In the genomic region with DNA sequence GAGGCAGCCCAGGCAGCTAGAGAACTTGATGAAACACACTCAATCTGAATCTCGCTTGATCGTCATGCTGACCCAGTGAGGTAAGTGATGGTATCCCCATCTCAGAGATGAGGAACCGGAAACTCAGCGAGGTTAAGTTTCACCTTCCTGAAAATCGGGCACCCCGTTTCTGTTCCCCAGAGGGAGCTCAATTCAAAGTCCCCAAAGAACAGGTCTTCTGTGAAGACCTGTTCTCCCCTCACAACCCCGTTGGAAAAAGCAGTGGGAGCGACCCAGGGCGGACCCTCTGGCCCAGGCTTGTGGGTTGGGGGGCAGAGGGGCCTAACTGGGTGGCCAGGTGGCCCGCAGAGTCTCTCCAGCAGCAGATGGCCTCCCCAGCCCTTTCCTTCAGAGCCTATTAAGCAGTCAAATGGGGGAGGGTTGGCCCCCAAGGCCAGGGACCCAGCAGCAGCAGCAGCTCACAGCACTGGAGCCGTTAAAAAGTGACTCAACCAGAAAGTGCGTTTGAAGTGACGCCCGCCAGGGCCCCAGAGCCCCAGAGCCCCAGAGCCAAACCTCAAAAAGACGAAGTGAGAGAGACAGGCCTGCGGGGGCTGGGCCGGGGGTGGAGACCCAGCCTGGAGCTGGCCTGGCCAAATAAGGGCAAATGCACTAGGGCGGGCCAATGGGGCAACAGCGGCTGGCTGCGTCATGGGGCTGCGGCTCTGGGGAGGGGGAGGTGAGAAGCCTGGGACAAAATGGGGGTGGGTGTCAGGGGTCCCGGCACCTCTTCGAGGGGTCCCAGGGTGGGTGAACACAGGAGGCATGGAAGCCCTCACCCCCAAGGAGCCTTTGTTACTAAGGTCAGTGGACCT, we compare ENCODE assay signal across 1 cellular context.
TF ChIP-seq lines count a peak whose summit lies in the region.

No MANE protein-coding gene starts in this region.

TF ChIP-seq in K562, 482 proteins besides CTCF, POLR2A, EP300 and RAD21 (continued from another document and continues in another):
- TF ChIP-seq, protein P1, sequence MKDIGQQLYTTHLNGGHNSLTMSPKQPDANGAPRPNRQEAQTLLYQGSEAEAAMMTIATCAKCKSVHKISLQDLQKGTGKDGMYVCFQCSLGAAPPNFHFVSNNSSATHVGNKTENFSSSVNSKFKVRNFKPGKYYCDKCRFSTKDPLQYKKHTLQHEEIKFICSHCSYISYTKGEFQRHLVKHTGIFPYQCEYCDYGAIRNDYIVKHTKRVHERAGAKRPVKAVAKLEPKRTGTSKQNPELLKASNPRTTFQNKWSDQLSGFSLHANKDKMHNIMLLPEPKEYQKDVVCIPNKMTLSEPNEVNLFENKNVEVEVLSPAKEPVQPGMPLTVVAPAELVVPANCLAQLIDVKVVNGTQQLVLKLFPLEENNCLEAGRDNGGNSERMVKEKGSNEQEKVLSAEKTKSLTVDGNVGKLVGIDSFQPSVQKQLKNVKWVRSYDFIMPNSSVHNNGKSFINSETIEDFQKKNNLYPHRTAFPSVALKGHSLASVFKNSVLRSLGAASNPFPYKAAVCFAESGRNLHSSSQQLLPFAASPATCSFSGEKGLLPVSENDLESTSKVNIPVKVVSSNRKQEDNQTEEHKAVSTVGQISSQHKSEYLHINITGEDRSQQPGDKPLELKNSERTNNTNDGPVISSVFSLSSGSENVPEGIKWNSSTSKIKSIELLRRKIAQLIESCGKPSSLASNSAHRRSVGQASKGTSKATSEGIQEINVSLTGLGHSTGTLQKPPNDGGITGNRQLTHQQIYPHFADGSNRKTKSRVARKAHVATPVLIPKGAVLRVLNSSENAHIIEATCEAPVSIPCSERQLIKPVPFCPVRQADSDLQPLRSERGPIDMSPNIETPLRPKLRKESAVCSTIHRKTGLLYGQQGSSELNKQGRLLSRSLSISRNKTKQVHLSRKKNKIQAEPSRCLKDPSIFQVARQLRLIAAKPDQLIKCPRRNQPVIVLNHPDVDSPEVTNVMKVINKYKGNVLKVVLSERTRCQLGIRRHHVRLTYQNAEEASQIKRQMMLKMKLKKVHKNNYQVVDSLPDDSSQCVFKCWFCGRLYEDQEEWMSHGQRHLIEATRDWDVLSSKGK (CRISPR knock-in tag; IDR thresholded peaks at IDR 0.05): no peak; the same call in 1 of the 2 replicates
- TF ChIP-seq PHB (CRISPR knock-in tag; IDR thresholded peaks at IDR 0.05): 0 out of 2 replicates have a peak, but pooled peaks have one; percentile 55
- TF ChIP-seq CBFB (CRISPR knock-in tag; IDR thresholded peaks at IDR 0.05): 0 out of 2 replicates have a peak, but pooled peaks have one; percentile 34
- no peak; the same call in 1 of the 2 replicates for TF ChIP-seq XRCC5 (IDR thresholded peaks at IDR 0.05; ENCODE audit: low read depth, low read length)
- no peak for TF ChIP-seq ELF4 (CRISPR knock-in tag; IDR thresholded peaks at IDR 0.05)
- TF ChIP-seq U2AF2 (optimal IDR thresholded peaks at IDR 0.05; ENCODE audit: low read depth, low read length): no peak
- no peak for TF ChIP-seq SRSF3 (IDR thresholded peaks at IDR 0.05; ENCODE audit: insufficient read depth, low read length)
- 0 out of 2 replicates have a peak, but pooled peaks have one; percentile 27 for TF ChIP-seq DPF2 (IDR thresholded peaks at IDR 0.05)
- no peak for TF ChIP-seq FIP1L1 (IDR thresholded peaks at IDR 0.05; ENCODE audit: low read depth, low read length, poor library complexity, severe bottlenecking)
- peak; percentile 49; the same call in 1 of the 2 replicates for TF ChIP-seq PHF8 (IDR thresholded peaks at IDR 0.05; ENCODE audit: borderline replicate concordance, low read length)
- no peak for TF ChIP-seq PTTG1 (tag; IDR thresholded peaks at IDR 0.05; ENCODE audit: low read depth)
- TF ChIP-seq, protein P2, sequence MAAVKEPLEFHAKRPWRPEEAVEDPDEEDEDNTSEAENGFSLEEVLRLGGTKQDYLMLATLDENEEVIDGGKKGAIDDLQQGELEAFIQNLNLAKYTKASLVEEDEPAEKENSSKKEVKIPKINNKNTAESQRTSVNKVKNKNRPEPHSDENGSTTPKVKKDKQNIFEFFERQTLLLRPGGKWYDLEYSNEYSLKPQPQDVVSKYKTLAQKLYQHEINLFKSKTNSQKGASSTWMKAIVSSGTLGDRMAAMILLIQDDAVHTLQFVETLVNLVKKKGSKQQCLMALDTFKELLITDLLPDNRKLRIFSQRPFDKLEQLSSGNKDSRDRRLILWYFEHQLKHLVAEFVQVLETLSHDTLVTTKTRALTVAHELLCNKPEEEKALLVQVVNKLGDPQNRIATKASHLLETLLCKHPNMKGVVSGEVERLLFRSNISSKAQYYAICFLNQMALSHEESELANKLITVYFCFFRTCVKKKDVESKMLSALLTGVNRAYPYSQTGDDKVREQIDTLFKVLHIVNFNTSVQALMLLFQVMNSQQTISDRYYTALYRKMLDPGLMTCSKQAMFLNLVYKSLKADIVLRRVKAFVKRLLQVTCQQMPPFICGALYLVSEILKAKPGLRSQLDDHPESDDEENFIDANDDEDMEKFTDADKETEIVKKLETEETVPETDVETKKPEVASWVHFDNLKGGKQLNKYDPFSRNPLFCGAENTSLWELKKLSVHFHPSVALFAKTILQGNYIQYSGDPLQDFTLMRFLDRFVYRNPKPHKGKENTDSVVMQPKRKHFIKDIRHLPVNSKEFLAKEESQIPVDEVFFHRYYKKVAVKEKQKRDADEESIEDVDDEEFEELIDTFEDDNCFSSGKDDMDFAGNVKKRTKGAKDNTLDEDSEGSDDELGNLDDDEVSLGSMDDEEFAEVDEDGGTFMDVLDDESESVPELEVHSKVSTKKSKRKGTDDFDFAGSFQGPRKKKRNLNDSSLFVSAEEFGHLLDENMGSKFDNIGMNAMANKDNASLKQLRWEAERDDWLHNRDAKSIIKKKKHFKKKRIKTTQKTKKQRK (IDR thresholded peaks at IDR 0.05; ENCODE audit: borderline replicate concordance, low read depth, low read length): no peak
- TF ChIP-seq KLF13 (tag; IDR thresholded peaks at IDR 0.05; ENCODE audit: borderline replicate concordance, low read depth): no peak
- TF ChIP-seq ERF (CRISPR knock-in tag; IDR thresholded peaks at IDR 0.05): no peak
- TF ChIP-seq, protein P3, sequence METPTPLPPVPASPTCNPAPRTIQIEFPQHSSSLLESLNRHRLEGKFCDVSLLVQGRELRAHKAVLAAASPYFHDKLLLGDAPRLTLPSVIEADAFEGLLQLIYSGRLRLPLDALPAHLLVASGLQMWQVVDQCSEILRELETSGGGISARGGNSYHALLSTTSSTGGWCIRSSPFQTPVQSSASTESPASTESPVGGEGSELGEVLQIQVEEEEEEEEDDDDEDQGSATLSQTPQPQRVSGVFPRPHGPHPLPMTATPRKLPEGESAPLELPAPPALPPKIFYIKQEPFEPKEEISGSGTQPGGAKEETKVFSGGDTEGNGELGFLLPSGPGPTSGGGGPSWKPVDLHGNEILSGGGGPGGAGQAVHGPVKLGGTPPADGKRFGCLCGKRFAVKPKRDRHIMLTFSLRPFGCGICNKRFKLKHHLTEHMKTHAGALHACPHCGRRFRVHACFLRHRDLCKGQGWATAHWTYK (CRISPR knock-in tag; IDR thresholded peaks at IDR 0.05): no peak
- TF ChIP-seq ZBTB17 (CRISPR knock-in tag; IDR thresholded peaks at IDR 0.05): no peak
- no peak for TF ChIP-seq ZNF79 (CRISPR knock-in tag; IDR thresholded peaks at IDR 0.05; ENCODE audit: low read depth)
- TF ChIP-seq ZNF224 (CRISPR knock-in tag; IDR thresholded peaks at IDR 0.05): no peak
- TF ChIP-seq, protein P4, sequence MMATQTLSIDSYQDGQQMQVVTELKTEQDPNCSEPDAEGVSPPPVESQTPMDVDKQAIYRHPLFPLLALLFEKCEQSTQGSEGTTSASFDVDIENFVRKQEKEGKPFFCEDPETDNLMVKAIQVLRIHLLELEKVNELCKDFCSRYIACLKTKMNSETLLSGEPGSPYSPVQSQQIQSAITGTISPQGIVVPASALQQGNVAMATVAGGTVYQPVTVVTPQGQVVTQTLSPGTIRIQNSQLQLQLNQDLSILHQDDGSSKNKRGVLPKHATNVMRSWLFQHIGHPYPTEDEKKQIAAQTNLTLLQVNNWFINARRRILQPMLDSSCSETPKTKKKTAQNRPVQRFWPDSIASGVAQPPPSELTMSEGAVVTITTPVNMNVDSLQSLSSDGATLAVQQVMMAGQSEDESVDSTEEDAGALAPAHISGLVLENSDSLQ (IDR thresholded peaks at IDR 0.05): peak; percentile 83
- TF ChIP-seq GATAD2A (IDR thresholded peaks at IDR 0.05): peak; percentile 53; the same call in 1 of the 2 replicates
- TF ChIP-seq KDM4B (IDR thresholded peaks at IDR 0.05; ENCODE audit: borderline replicate concordance in 2 of 2, low read depth in 1 of 2): 0 out of 4 replicates have a peak, but pooled peaks of 1 of the 2 experiments have one; percentile 29
- TF ChIP-seq XRCC3 (IDR thresholded peaks at IDR 0.05): no peak
- TF ChIP-seq NBN (IDR thresholded peaks at IDR 0.05; ENCODE audit: low read depth): peak; percentile 50
- TF ChIP-seq PHTF2 (CRISPR knock-in tag; IDR thresholded peaks at IDR 0.05): no peak
- TF ChIP-seq, protein P5, sequence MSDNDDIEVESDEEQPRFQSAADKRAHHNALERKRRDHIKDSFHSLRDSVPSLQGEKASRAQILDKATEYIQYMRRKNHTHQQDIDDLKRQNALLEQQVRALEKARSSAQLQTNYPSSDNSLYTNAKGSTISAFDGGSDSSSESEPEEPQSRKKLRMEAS (CRISPR knock-in tag; IDR thresholded peaks at IDR 0.05): no peak
- TF ChIP-seq, protein P6, sequence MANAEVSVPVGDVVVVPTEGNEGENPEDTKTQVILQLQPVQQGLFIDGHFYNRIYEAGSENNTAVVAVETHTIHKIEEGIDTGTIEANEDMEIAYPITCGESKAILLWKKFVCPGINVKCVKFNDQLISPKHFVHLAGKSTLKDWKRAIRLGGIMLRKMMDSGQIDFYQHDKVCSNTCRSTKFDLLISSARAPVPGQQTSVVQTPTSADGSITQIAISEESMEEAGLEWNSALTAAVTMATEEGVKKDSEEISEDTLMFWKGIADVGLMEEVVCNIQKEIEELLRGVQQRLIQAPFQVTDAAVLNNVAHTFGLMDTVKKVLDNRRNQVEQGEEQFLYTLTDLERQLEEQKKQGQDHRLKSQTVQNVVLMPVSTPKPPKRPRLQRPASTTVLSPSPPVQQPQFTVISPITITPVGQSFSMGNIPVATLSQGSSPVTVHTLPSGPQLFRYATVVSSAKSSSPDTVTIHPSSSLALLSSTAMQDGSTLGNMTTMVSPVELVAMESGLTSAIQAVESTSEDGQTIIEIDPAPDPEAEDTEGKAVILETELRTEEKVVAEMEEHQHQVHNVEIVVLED (CRISPR knock-in tag; IDR thresholded peaks at IDR 0.05): no peak
- no peak for TF ChIP-seq BCL6 (CRISPR knock-in tag; IDR thresholded peaks at IDR 0.05)
- TF ChIP-seq, protein P7, sequence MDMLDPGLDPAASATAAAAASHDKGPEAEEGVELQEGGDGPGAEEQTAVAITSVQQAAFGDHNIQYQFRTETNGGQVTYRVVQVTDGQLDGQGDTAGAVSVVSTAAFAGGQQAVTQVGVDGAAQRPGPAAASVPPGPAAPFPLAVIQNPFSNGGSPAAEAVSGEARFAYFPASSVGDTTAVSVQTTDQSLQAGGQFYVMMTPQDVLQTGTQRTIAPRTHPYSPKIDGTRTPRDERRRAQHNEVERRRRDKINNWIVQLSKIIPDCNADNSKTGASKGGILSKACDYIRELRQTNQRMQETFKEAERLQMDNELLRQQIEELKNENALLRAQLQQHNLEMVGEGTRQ (CRISPR knock-in tag; IDR thresholded peaks at IDR 0.05): no peak
- TF ChIP-seq, protein P8, sequence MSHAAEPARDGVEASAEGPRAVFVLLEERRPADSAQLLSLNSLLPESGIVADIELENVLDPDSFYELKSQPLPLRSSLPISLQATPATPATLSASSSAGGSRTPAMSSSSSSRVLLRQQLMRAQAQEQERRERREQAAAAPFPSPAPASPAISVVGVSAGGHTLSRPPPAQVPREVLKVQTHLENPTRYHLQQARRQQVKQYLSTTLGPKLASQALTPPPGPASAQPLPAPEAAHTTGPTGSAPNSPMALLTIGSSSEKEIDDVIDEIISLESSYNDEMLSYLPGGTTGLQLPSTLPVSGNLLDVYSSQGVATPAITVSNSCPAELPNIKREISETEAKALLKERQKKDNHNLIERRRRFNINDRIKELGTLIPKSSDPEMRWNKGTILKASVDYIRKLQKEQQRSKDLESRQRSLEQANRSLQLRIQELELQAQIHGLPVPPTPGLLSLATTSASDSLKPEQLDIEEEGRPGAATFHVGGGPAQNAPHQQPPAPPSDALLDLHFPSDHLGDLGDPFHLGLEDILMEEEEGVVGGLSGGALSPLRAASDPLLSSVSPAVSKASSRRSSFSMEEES (CRISPR knock-in tag; IDR thresholded peaks at IDR 0.05): no peak
- TF ChIP-seq, protein P9, sequence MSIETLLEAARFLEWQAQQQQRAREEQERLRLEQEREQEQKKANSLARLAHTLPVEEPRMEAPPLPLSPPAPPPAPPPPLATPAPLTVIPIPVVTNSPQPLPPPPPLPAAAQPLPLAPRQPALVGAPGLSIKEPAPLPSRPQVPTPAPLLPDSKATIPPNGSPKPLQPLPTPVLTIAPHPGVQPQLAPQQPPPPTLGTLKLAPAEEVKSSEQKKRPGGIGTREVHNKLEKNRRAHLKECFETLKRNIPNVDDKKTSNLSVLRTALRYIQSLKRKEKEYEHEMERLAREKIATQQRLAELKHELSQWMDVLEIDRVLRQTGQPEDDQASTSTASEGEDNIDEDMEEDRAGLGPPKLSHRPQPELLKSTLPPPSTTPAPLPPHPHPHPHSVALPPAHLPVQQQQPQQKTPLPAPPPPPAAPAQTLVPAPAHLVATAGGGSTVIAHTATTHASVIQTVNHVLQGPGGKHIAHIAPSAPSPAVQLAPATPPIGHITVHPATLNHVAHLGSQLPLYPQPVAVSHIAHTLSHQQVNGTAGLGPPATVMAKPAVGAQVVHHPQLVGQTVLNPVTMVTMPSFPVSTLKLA (conservative IDR thresholded peaks at IDR 0.05): peak in 1 of 2 experiments; percentile 22; a peak in 1 of 4 replicates
- TF ChIP-seq, protein P10, sequence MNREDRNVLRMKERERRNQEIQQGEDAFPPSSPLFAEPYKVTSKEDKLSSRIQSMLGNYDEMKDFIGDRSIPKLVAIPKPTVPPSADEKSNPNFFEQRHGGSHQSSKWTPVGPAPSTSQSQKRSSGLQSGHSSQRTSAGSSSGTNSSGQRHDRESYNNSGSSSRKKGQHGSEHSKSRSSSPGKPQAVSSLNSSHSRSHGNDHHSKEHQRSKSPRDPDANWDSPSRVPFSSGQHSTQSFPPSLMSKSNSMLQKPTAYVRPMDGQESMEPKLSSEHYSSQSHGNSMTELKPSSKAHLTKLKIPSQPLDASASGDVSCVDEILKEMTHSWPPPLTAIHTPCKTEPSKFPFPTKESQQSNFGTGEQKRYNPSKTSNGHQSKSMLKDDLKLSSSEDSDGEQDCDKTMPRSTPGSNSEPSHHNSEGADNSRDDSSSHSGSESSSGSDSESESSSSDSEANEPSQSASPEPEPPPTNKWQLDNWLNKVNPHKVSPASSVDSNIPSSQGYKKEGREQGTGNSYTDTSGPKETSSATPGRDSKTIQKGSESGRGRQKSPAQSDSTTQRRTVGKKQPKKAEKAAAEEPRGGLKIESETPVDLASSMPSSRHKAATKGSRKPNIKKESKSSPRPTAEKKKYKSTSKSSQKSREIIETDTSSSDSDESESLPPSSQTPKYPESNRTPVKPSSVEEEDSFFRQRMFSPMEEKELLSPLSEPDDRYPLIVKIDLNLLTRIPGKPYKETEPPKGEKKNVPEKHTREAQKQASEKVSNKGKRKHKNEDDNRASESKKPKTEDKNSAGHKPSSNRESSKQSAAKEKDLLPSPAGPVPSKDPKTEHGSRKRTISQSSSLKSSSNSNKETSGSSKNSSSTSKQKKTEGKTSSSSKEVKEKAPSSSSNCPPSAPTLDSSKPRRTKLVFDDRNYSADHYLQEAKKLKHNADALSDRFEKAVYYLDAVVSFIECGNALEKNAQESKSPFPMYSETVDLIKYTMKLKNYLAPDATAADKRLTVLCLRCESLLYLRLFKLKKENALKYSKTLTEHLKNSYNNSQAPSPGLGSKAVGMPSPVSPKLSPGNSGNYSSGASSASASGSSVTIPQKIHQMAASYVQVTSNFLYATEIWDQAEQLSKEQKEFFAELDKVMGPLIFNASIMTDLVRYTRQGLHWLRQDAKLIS (CRISPR knock-in tag; IDR thresholded peaks at IDR 0.05): peak; percentile 80; the same call in 1 of the 2 replicates
- no peak for TF ChIP-seq SAFB2 (IDR thresholded peaks at IDR 0.05; ENCODE audit: borderline replicate concordance, low read depth, low read length, severe bottlenecking)
- no peak for TF ChIP-seq ASH1L (IDR thresholded peaks at IDR 0.05; ENCODE audit: borderline replicate concordance, low read depth, partially characterized antibody)
- no peak for TF ChIP-seq SNRNP70 (optimal IDR thresholded peaks at IDR 0.05; ENCODE audit: low read depth, low read length)
